Comparison of ENCODE assay signal across 8 cellular contexts in genomic region chr11:46295312-46295995, GRCh38. TPM values are rescaled to one million over a fixed set of nuclear protein-coding genes. Genes with fewer than 3 reads are reported as not detected.
DNase-seq lines count a peak whose midpoint lies in the region; ATAC-seq and TF ChIP-seq lines count a peak whose summit lies in the region.

No MANE protein-coding gene starts in this region.

- peak overlapping the region; percentile 51 for H3K4me3 ChIP-seq in BJ (ENCODE audit: low read depth, low read length)

- DNase-seq in BJ (ENCODE audit: low read depth): no peak
- DNase-seq in NCI-H1930 (lab: John Stamatoyannopoulos, UW): peak; percentile 72 to 79
- peak; percentile 67 to 72 for DNase-seq in activated CD4-positive, alpha-beta T cell treated with anti-CD3 and anti-CD28 coated beads for 4 hours
- peak; percentile 94 for DNase-seq in cerebellum (ENCODE audit: low spot score)
- DNase-seq in kidney tubule cell (ENCODE audit: low spot score): peak; percentile 80
- DNase-seq in stimulated activated CD4-positive, alpha-beta T cell treated with anti-CD3 and anti-CD28 coated beads, Interleukin-1b, Interleukin-23, amount 100 ng/mL, for 4 hours (ENCODE audit: low read depth in 2 of 2): peak; percentile 67 to 70
- no peak for DNase-seq in NCI-H2107 (lab: John Stamatoyannopoulos, UW)

- ATAC-seq in GM21360 (IDR thresholded peaks at IDR 0.05; ENCODE audit: unreplicated experiment): peak; percentile 66

- CTCF ChIA-PET in BJ (lab: Yijun Ruan, JAX): interaction anchor here (0.7 to 6.7 kb wide), 9 partner anchors 10 to 496 kb away, joined by 3 to 115 read pairs (median 11); partner anchors contain the start of gene CREB3L1

- H3K27me3 ChIP-seq in BJ (ENCODE audit: control insufficient read depth, insufficient read depth, low read length): no peaks in the 10 kb centered on the region

- POLR2A ChIA-PET in BJ (lab: Charles Lee): interaction anchor here (1.5 kb wide), 1 partner anchor 57 kb away, joined by 5 read pairs; no protein-coding TSS in a partner anchor

- H3K36me3 ChIP-seq in BJ (ENCODE audit: control insufficient read depth, insufficient read depth, low read length): peaks cover 13% of the 10 kb centered on the region

- no peak for TF ChIP-seq CTCF in BJ (IDR thresholded peaks at IDR 0.05; ENCODE audit: insufficient read depth, low read depth, low read length)

RNA-seq across cellular contexts. Expression of gene CREB3L1, which starts 18.0 kb away (rescaled TPM):
- polyA plus RNA-seq in BJ (2011; rRNA removed): 21.5 and 39.4 TPM in 2 replicates
- polyA minus RNA-seq in BJ (2011; rRNA and poly(A)+ RNA removed): 55.4 and 125 TPM in 2 replicates
- 2.4 TPM for total RNA-seq in cerebellum

RNA-seq across cellular contexts. Expression of gene DGKZ, which starts 51.8 kb away (rescaled TPM):
- 16.3 and 31.7 TPM in 2 replicates for polyA plus RNA-seq in BJ (2011; rRNA removed)
- polyA minus RNA-seq in BJ (2011; rRNA and poly(A)+ RNA removed): 34.9 and 35.4 TPM in 2 replicates
- 48.1 TPM for total RNA-seq in cerebellum

Comparison
In these comparisons a context has a peak if more than half of its experiments do, and no peak if none do; other contexts are left out.
1. DNase-seq: peak in NCI-H1930 (2 of 2), activated CD4-positive, alpha-beta T cell treated with anti-CD3 and anti-CD28 coated beads for 4 hours (2 of 2), cerebellum (single experiment), kidney tubule cell (single experiment) and stimulated activated CD4-positive, alpha-beta T cell treated with anti-CD3 and anti-CD28 coated beads, Interleukin-1b, Interleukin-23, amount 100 ng/mL, for 4 hours (2 of 2); none in BJ (single experiment) and NCI-H2107 (single experiment).